Comparison of ENCODE assay signal across 14 cellular contexts in genomic region chr2:202122975-202123765, GRCh38. TPM values are rescaled to one million over a fixed set of nuclear protein-coding genes. Genes with fewer than 3 reads are reported as not detected.
DNase-seq lines count a peak whose midpoint lies in the region; ATAC-seq, FAIRE-seq and TF ChIP-seq lines count a peak whose summit lies in the region.
"Had no signal": no experiment of that assay in that cellular context is flagged by ENCODE, and none has a peak within 500 bp of the region (broad histone marks: within the 10 kb centered on the region; RNA-seq: fewer than 3 reads in every experiment).

No MANE protein-coding gene starts in this region.

- H3K36me3 ChIP-seq in Peyer's patch (no peaks in the 10 kb centered on the region), small intestine (ENCODE audit: control insufficient read depth in 2 of 2, insufficient read depth in 2 of 2, low read length in 2 of 2) (no peaks in the 10 kb centered on the region), esophagus muscularis mucosa (no peaks in the 10 kb centered on the region)

- H3K27me3 ChIP-seq in Peyer's patch (no peaks in the 10 kb centered on the region), small intestine (ENCODE audit: control insufficient read depth in 2 of 2, insufficient read depth in 2 of 2, low read length in 2 of 2) (no peaks in the 10 kb centered on the region), esophagus muscularis mucosa (no peaks in the 10 kb centered on the region)

- TF ChIP-seq EP300 in esophagus muscularis mucosa (IDR thresholded peaks at IDR 0.05) = no peak

- H3K4me3 Mint-ChIP-seq in activated CD8-positive, alpha-beta memory T cell treated with anti-CD3 and anti-CD28 coated beads, Interleukin-2, amount 10 ng/mL, durations not matched to agents 7 days and 5 days = no peak overlapping the region
- H3K4me3 Mint-ChIP-seq: effector memory CD8-positive, alpha-beta T cell had no signal

- H3K27ac Mint-ChIP-seq in activated CD8-positive, alpha-beta memory T cell treated with anti-CD3 and anti-CD28 coated beads, Interleukin-2, amount 10 ng/mL, durations not matched to agents 7 days and 5 days = no peak overlapping the region
- H3K27ac Mint-ChIP-seq: effector memory CD8-positive, alpha-beta T cell had no signal

- H3K36me3 Mint-ChIP-seq in activated CD8-positive, alpha-beta memory T cell treated with anti-CD3 and anti-CD28 coated beads, Interleukin-2, amount 10 ng/mL, durations not matched to agents 7 days and 5 days = no peaks in the 10 kb centered on the region

- CTCF ChIA-PET in activated CD8-positive, alpha-beta memory T cell treated with anti-CD3 and anti-CD28 coated beads, Interleukin-2, amount 10 ng/mL, durations not matched to agents 7 days and 5 days (lab: Charles Lee) = no interaction called here

- no peak for TF ChIP-seq POLR2A in Peyer's patch (IDR thresholded peaks at IDR 0.05)
- TF ChIP-seq POLR2A in esophagus muscularis mucosa (IDR thresholded peaks at IDR 0.05; ENCODE audit: low read depth) = no peak

- peaks cover 19% of the 10 kb centered on the region for H3K4me1 Mint-ChIP-seq in activated CD8-positive, alpha-beta memory T cell treated with anti-CD3 and anti-CD28 coated beads, Interleukin-2, amount 10 ng/mL, durations not matched to agents 7 days and 5 days

- no peak for DNase-seq in activated CD8-positive, alpha-beta memory T cell treated with anti-CD3 and anti-CD28 coated beads, Interleukin-2, amount 10 ng/mL, durations not matched to agents 7 days and 5 days
- no peak for DNase-seq in activated CD8-positive, alpha-beta memory T cell treated with anti-CD3 and anti-CD28 coated beads, Interleukin-2, amount 50 U/mL, for 4 hours
- DNase-seq in Peyer's patch (peak in 2 of 3 donors; percentile 50 to 60), inferior parietal cortex (ENCODE audit: extremely low spot score) (peak; percentile 23), small intestine (peak; percentile 55), NCI-H345 (lab: John Stamatoyannopoulos, UW) (no peak), esophagus muscularis mucosa (ENCODE audit: extremely low spot score) (no peak)
- DNase-seq in stimulated activated CD4-positive, alpha-beta T cell treated with anti-CD3 and anti-CD28 coated beads, Interleukin-4, amount 100 ng/mL, for 4 hours = no peak
- DNase-seq: effector memory CD8-positive, alpha-beta T cell; NCI-H524 treated with DMSO at 0.1 percent for 48 hours; stimulated activated CD8-positive, alpha-beta memory T cell treated with anti-CD3 and anti-CD28 coated beads, Interleukin-4, amount 100 ng/mL, for 48 hours had no signal

- H3K9me3 Mint-ChIP-seq in activated CD8-positive, alpha-beta memory T cell treated with anti-CD3 and anti-CD28 coated beads, Interleukin-2, amount 10 ng/mL, durations not matched to agents 7 days and 5 days (ENCODE audit: low read depth) = no peaks in the 10 kb centered on the region
- H3K9me3 Mint-ChIP-seq: effector memory CD8-positive, alpha-beta T cell had no signal

- H3K4me3 ChIP-seq in Peyer's patch (no peak overlapping the region), small intestine (ENCODE audit: low read depth in 1 of 2, low read length in 2 of 2) (no peak overlapping the region), esophagus muscularis mucosa (no peak overlapping the region)

- H3K27me3 Mint-ChIP-seq in activated CD8-positive, alpha-beta memory T cell treated with anti-CD3 and anti-CD28 coated beads, Interleukin-2, amount 10 ng/mL, durations not matched to agents 7 days and 5 days = peaks cover 19% of the 10 kb centered on the region

- 30 to 41% (median 37%) methylated on average over 20 of the region's 20 CpGs for WGBS in small intestine, 3 donors
- WGBS in esophagus muscularis mucosa = 72% methylated on average over 20 of the region's 20 CpGs

- ATAC-seq in activated CD8-positive, alpha-beta memory T cell treated with anti-CD3 and anti-CD28 coated beads, Interleukin-2, amount 10 ng/mL, durations not matched to agents 7 days and 5 days = peak; percentile 47
- ATAC-seq: effector memory CD8-positive, alpha-beta T cell had no signal

- no peak for TF ChIP-seq CTCF in Peyer's patch (IDR thresholded peaks at IDR 0.05)
- TF ChIP-seq CTCF in esophagus muscularis mucosa (IDR thresholded peaks at IDR 0.05) = no peak

- H3K9me3 ChIP-seq in Peyer's patch (peaks cover 0 to 4% (median 0%) of the 10 kb centered on the region in 4 donors), small intestine (ENCODE audit: control insufficient read depth, low read depth) (no peaks in the 10 kb centered on the region), esophagus muscularis mucosa (no peaks in the 10 kb centered on the region)

- no peaks in the 10 kb centered on the region for H3K4me1 ChIP-seq in Peyer's patch
- H3K4me1 ChIP-seq in small intestine (ENCODE audit: control insufficient read depth in 2 of 2, insufficient read depth in 1 of 2, low read depth in 1 of 2, low read length in 1 of 2) = no peaks in the 10 kb centered on the region
- H3K4me1 ChIP-seq in esophagus muscularis mucosa = no peaks in the 10 kb centered on the region

- H3K27ac ChIP-seq in Peyer's patch = peak overlapping the region in 3 of 4 donors; percentile 22 to 35 (median 33)
- H3K27ac ChIP-seq in small intestine (ENCODE audit: low read depth in 1 of 2, low read length in 1 of 2) = no peak overlapping the region
- no peak overlapping the region for H3K27ac ChIP-seq in esophagus muscularis mucosa (replicated peaks in 1 of 4)
- H3K27ac ChIP-seq: VCaP had no signal

- intact Hi-C loops in esophagus muscularis mucosa (cut with DNase I) = no loop called here

- FAIRE-seq in small intestine (lab: Jason Lieb, UNC) = no peak

RNA-seq across cellular contexts. Expression of gene KIAA2012, which starts 50.1 kb away (rescaled TPM):
- total RNA-seq in activated CD8-positive, alpha-beta memory T cell treated with anti-CD3 and anti-CD28 coated beads, Interleukin-2, amount 10 ng/mL, durations not matched to agents 7 days and 5 days = under 1 TPM in 1 of 2 experiments, not detected in 1; 0.05 TPM
- total RNA-seq in Peyer's patch (under 1 TPM in 1 of 4 donors, not detected in 3; 0.27 TPM), esophagus muscularis mucosa (under 1 TPM in 1 of 4 donors, not detected in 3; 0.45 TPM)
- polyA plus RNA-seq in small intestine = under 1 TPM in 1 of 3 donors, not detected in 2; 0.07 TPM
- total RNA-seq: A673, LHCN-M2 had no signal

Comparison
In these comparisons a context has a peak if more than half of its experiments do, and no peak if none do; other contexts are left out.
1. DNase-seq: peak in Peyer's patch (2 of 3), inferior parietal cortex (single experiment) and small intestine (single experiment); none in activated CD8-positive, alpha-beta memory T cell treated with anti-CD3 and anti-CD28 coated beads, Interleukin-2, amount 10 ng/mL, durations not matched to agents 7 days and 5 days (single experiment), activated CD8-positive, alpha-beta memory T cell treated with anti-CD3 and anti-CD28 coated beads, Interleukin-2, amount 50 U/mL, for 4 hours (single experiment), NCI-H345 (single experiment), stimulated activated CD4-positive, alpha-beta T cell treated with anti-CD3 and anti-CD28 coated beads, Interleukin-4, amount 100 ng/mL, for 4 hours (0 of 2) and esophagus muscularis mucosa (single experiment).
2. H3K27ac ChIP-seq: peak in Peyer's patch (3 of 4); none in small intestine (0 of 2) and esophagus muscularis mucosa (0 of 4).